Comparison of ENCODE assay signal across 9 cellular contexts in the genomic region with DNA sequence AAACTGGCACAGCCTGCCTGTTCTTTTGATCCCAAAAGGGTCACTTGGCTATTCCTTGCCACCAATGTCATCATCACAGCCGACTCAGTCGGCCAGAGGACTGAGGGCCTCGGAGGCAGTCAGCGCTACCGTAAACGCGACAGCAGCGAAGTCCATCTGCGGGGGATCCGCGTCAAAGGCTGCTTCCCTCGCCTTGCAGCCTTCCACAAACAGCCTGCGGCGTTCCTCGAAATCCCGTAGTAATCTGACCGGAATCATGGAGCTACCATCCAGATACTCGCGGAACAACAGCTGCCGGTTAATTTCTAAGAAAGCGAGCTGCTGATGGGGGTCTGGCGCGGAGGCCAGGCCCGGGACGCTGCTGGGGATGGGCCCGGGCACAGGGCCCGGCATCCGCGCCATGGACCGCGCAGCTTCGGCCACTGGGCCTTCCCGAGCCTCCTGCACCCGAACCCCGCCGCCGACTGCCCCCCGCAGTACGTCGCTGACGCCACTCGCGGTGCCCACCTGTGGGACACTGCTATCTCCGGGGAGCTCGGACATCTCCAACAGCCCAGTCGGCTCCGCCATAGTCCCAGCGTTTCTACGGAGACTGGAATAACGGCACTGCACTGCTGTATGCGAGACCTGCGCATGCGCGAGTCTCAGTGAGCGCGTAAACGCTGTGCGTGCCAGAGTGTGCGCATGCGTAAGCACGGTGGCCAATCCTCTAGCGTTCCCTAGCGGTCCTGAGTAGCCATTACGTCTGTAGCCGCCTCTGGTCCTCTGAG. TPM values are rescaled to one million over a fixed set of nuclear protein-coding genes. Genes with fewer than 3 reads are reported as not detected.
A peak's percentile ranks its signal among the peaks of the same experiment; 100 is the strongest.
DNase-seq lines count a peak whose midpoint lies in the region; ATAC-seq, FAIRE-seq and TF ChIP-seq lines count a peak whose summit lies in the region.
"Had no signal": no experiment of that assay in that cellular context is flagged by ENCODE, and none has a peak within 500 bp of the region (broad histone marks: within the 10 kb centered on the region; RNA-seq: fewer than 3 reads in every experiment).

A gene with protein sequence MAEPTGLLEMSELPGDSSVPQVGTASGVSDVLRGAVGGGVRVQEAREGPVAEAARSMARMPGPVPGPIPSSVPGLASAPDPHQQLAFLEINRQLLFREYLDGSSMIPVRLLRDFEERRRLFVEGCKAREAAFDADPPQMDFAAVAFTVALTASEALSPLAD (minus strand): TSS at position 620 of the 770 bp plus-strand sequence. CDS start 50 bp downstream, at position 570.

- peak within 1 kb of the TSS; percentile 71 for H3K27ac ChIP-seq in WERI-Rb-1

- no peaks in the 10 kb centered on the region for H3K9me3 Mint-ChIP-seq in immature natural killer cell

- H3K27me3 Mint-ChIP-seq in immature natural killer cell (ENCODE audit: low read depth in 3 of 3) = peaks cover 3 to 8% (median 5%) of the 10 kb centered on the region in 3 donors

- DNase-seq in AG09319 (ENCODE audit: extremely low read depth, low read depth) (peak; percentile 91), NCI-H2196 (lab: John Stamatoyannopoulos, UW; ENCODE audit: unreplicated experiment) (peak; percentile 98), WERI-Rb-1 (peak; percentile 93), bronchial epithelial cell (ENCODE audit: low read depth) (peak; percentile 89), immature natural killer cell (peak; percentile 95 to 96 (median 95)), smooth muscle cell of the brain vasculature (ENCODE audit: low read depth, low spot score) (peak; percentile 88)

- H3K27me3 ChIP-seq in WERI-Rb-1 (ENCODE audit: insufficient read depth, low read depth, severe bottlenecking) (no peaks in the 10 kb centered on the region), bronchial epithelial cell (ENCODE audit: control insufficient read depth, insufficient read depth, low read length) (no peaks in the 10 kb centered on the region)

- TF ChIP-seq CTCF in AG09319 (IDR thresholded peaks at IDR 0.05; ENCODE audit: low read depth, low read length) (peak; percentile 95), WERI-Rb-1 (IDR thresholded peaks at IDR 0.05; ENCODE audit: low read depth, low read length) (peak; percentile 94), bronchial epithelial cell (IDR thresholded peaks at IDR 0.05; ENCODE audit: insufficient read depth, low read length, severe bottlenecking) (peak; percentile 96)

- ATAC-seq in GM18907 (IDR thresholded peaks at IDR 0.05; ENCODE audit: unreplicated experiment) = peak; percentile 85
- ATAC-seq in HG03139 (IDR thresholded peaks at IDR 0.05; ENCODE audit: unreplicated experiment) = peak; percentile 87

- no peaks in the 10 kb centered on the region for H3K9me3 ChIP-seq in WERI-Rb-1 (ENCODE audit: severe bottlenecking)

- H3K27ac Mint-ChIP-seq in immature natural killer cell = peak within 1 kb of the TSS; percentile 82 to 93 (median 88)

- peaks cover 0 to 4% (median 0%) of the 10 kb centered on the region in 3 donors for H3K36me3 Mint-ChIP-seq in immature natural killer cell

- peak within 1 kb of the TSS; percentile 86 for H3K4me3 ChIP-seq in WERI-Rb-1 (ENCODE audit: low read depth, low read length)
- H3K4me3 ChIP-seq in bronchial epithelial cell (ENCODE audit: low read depth, low read length) = peak within 1 kb of the TSS; percentile 78

- peaks cover 6% of the 10 kb centered on the region for H3K36me3 ChIP-seq in WERI-Rb-1
- H3K36me3 ChIP-seq in bronchial epithelial cell (ENCODE audit: control insufficient read depth, insufficient read depth, low read length) = no peaks in the 10 kb centered on the region

- peaks cover 17 to 31% of the 10 kb centered on the region in 2 donors for H3K4me1 Mint-ChIP-seq in immature natural killer cell

- peak; percentile 72 for FAIRE-seq in bronchial epithelial cell (lab: Jason Lieb, UNC)
- FAIRE-seq: colon had no signal

- H3K4me3 Mint-ChIP-seq in immature natural killer cell = peak within 1 kb of the TSS; percentile 91 to 95 (median 93)

RNA-seq across cellular contexts. Expression of the gene that starts here (rescaled TPM):
- 0.79 and 1.7 TPM in 2 replicates for total RNA-seq in bronchial epithelial cell
- polyA plus RNA-seq in immature natural killer cell = 1 to 10 TPM; 5.4 to 6.9 (median 5.7) TPM

Comparison
In these comparisons a context has a peak if more than half of its experiments do, and no peak if none do; other contexts are left out.
1. Peak in every context shown above with its lines: DNase-seq, ATAC-seq, H3K4me3 ChIP-seq and H3K27ac ChIP-seq.